Comparison of ENCODE assay signal across 8 cellular contexts in the genomic region with DNA sequence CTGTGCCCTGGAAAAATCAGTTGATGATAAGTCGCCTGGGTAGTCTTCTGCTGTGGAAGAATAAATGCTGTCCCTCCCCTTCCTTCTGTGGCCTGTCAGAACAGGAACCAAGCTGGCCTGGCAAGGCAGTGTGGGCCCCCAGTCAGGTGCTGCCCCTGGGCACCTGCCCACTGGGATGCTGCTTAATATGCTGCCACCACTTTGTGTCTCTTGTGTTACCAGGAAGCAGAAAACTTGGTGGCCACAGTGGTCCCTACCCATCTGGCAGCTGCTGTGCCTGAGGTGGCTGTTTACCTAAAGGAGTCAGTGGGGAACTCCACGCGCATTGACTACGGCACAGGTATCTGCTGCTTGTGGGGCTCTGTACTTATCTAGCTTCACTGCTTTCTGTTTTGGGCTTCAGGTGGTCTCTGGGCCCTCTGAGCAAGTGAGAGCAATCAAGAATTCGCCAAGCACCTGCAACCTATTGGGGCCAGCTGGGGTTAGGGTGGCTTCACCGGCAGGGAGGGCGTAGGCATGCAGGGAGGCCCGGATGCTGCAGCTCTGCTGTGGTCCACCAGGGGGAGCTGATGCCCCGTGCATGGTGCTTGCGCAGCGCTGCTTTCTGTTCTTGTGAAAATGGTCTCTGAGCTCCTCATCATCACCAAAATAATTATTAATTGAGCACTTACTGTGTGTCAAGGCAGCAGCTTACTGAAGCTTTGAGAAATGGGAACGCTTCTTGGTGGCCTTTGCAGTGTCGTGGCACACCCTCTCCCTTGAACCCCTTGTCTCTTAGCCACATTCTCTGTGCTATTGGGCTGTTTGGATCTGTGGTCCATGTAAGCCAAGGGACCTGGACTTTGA. TPM values are rescaled to one million over a fixed set of nuclear protein-coding genes. Genes with fewer than 3 reads are reported as not detected.
DNase-seq lines count a peak whose midpoint lies in the region; ATAC-seq and TF ChIP-seq lines count a peak whose summit lies in the region.

No MANE protein-coding gene starts in this region.

- TF ChIP-seq CTCF in sigmoid colon (IDR thresholded peaks at IDR 0.05), result peak; percentile 92 to 99 (median 96)

- DNase-seq in NCI-H526 (lab: John Stamatoyannopoulos, UW) (peak; percentile 19 to 55), NCI-H526 treated with DMSO at 0.1 percent for 48 hours (lab: John Stamatoyannopoulos, UW) (no peak), LHCN-M2 (ENCODE audit: low read depth) (peak; percentile 42), T-helper 2 cell (peak; percentile 58 to 80 (median 75)), adipocyte (ENCODE audit: low read depth) (peak; percentile 87), left ventricle myocardium superior (peak; percentile 84), sigmoid colon (peak; percentile 90), foreskin melanocyte (no peak)

- no peak for TF ChIP-seq EP300 in sigmoid colon (IDR thresholded peaks at IDR 0.05)

- peak overlapping the region in 1 of 4 donors; percentile 26 for H3K27ac ChIP-seq in sigmoid colon

- H3K4me3 ChIP-seq in adipocyte (ENCODE audit: low read length) (no peak overlapping the region), sigmoid colon (no peak overlapping the region)

- H3K9me3 ChIP-seq in adipocyte (ENCODE audit: control insufficient read depth, low read length) (no peaks in the 10 kb centered on the region), sigmoid colon (no peaks in the 10 kb centered on the region)

- H3K4me1 ChIP-seq in adipocyte (ENCODE audit: control insufficient read depth, insufficient read depth, low read length) (peaks cover 1% of the 10 kb centered on the region), sigmoid colon (peaks cover 0 to 6% (median 2%) of the 10 kb centered on the region in 4 donors)

- peak overlapping the region; percentile 0 for H3K9ac ChIP-seq in adipocyte (ENCODE audit: low read length)

- H3K36me3 ChIP-seq in adipocyte (ENCODE audit: control insufficient read depth, insufficient read depth, low read length, severe bottlenecking), result peaks cover 36% of the 10 kb centered on the region
- peaks cover 0 to 62% (median 7%) of the 10 kb centered on the region in 4 donors for H3K36me3 ChIP-seq in sigmoid colon

- 41 to 46% methylated on average over 13 of the region's 13 CpGs for WGBS in sigmoid colon, 2 donors

- TF ChIP-seq POLR2A in sigmoid colon (IDR thresholded peaks at IDR 0.05), result no peak

- peak; percentile 85 for ATAC-seq in left ventricle myocardium superior

- H3K27me3 ChIP-seq in adipocyte (replicated peaks; ENCODE audit: control insufficient read depth, insufficient read depth, low read length) (no peaks in the 10 kb centered on the region), sigmoid colon (no peaks in the 10 kb centered on the region)

- intact Hi-C loops in left ventricle myocardium superior (cut with micrococcal nuclease) (no loop called here), sigmoid colon (cut with DNase I) (loop anchor here (2.0 to 5.0 kb wide), 3 partner anchors 111 to 651 kb away; a partner anchor contains a TSS)

RNA-seq across cellular contexts. Expression of a gene that starts 20.3 kb away (rescaled TPM):
- total RNA-seq in LHCN-M2 (2014; rRNA removed), result 113 and 122 TPM in 2 replicates
- polyA plus RNA-seq in LHCN-M2 (2012), result 113 TPM
- total RNA-seq in left ventricle myocardium superior, result 186 TPM
- total RNA-seq in sigmoid colon, result 10 to 100 TPM; 50.2 to 79.5 (median 77.4) TPM
- polyA plus RNA-seq in sigmoid colon, result 100 to 1,000 TPM in 1 of 3 donors, 10 to 100 TPM in 2; 67.3 to 141 (median 88.3) TPM

RNA-seq across cellular contexts. Expression of a gene that starts 20.9 kb away (rescaled TPM):
- total RNA-seq in LHCN-M2 (2014; rRNA removed), result 41.9 and 47.9 TPM in 2 replicates
- polyA plus RNA-seq in LHCN-M2 (2012), result 43.1 TPM
- total RNA-seq in left ventricle myocardium superior, result 94.6 TPM
- 10 to 100 TPM; 49.6 to 58.8 (median 52.7) TPM for total RNA-seq in sigmoid colon
- 10 to 100 TPM; 49.8 to 66.8 (median 58.3) TPM for polyA plus RNA-seq in sigmoid colon

RNA-seq across cellular contexts. Expression of a gene that starts 46.5 kb away (rescaled TPM):
- total RNA-seq in LHCN-M2 (2014; rRNA removed) (10.7 and 12.5 TPM in 2 replicates), left ventricle myocardium superior (3.5 TPM), sigmoid colon (10 to 100 TPM in 2 of 4 donors, 1 to 10 TPM in 2; 4.4 to 17.4 (median 10.2) TPM)
- polyA plus RNA-seq in LHCN-M2 (2012), result 5.1 TPM
- 1 to 10 TPM; 2.3 to 6.7 (median 6.0) TPM for polyA plus RNA-seq in sigmoid colon

RNA-seq across cellular contexts. Expression of a gene that starts 50.6 kb away (rescaled TPM):
- total RNA-seq in LHCN-M2 (2014; rRNA removed), result 11.1 and 12.8 TPM in 2 replicates
- 11.3 TPM for polyA plus RNA-seq in LHCN-M2 (2012)
- 5.2 TPM for total RNA-seq in left ventricle myocardium superior
- total RNA-seq in sigmoid colon, result 1 to 10 TPM; 2.3 to 4.3 (median 3.4) TPM
- polyA plus RNA-seq in sigmoid colon, result 10 to 100 TPM in 1 of 3 donors, 1 to 10 TPM in 2; 9.0 to 39.4 (median 9.7) TPM

Comparison
In these comparisons a context has a peak if more than half of its experiments do, and no peak if none do; other contexts are left out.
1. DNase-seq: peak in NCI-H526 (2 of 2), LHCN-M2 (single experiment), T-helper 2 cell (5 of 5), adipocyte (single experiment), left ventricle myocardium superior (single experiment) and sigmoid colon (single experiment); none in NCI-H526 treated with DMSO at 0.1 percent for 48 hours (single experiment) and foreskin melanocyte (single experiment).